ENCODE assay signal across 8 cellular contexts in genomic region chr11:32884770-32885384, GRCh38. TPM values are rescaled to one million over a fixed set of nuclear protein-coding genes. Genes with fewer than 3 reads are reported as not detected.
DNase-seq lines count a peak whose midpoint lies in the region; TF ChIP-seq lines count a peak whose summit lies in the region.

No MANE protein-coding gene starts in this region.

- peak; percentile 21 for DNase-seq in DMS 273 (lab: John Stamatoyannopoulos, UW; ENCODE audit: unreplicated experiment)
- no peak for DNase-seq in DMS 273 treated with DMSO at 0.1 percent for 48 hours (lab: John Stamatoyannopoulos, UW)
- no peak for DNase-seq in mammary epithelial cell
- no peak for DNase-seq in NCI-H226
- no peak for DNase-seq in anterior cingulate cortex (lab: John Stamatoyannopoulos, UW)
- no peak for DNase-seq in NCI-H2227 (lab: John Stamatoyannopoulos, UW; ENCODE audit: unreplicated experiment)

- TF ChIP-seq RAD21 in Ishikawa (IDR thresholded peaks at IDR 0.05; ENCODE audit: low read depth) (peak; percentile 42), neural cell (conservative IDR thresholded peaks at IDR 0.05) (peak; percentile 17)

- H3K27me3 ChIP-seq in mammary epithelial cell (ENCODE audit: insufficient read depth, low read length) (no peaks in the 10 kb centered on the region), neural cell (ENCODE audit: insufficient read depth, low read depth, low read length) (no peaks in the 10 kb centered on the region)

- H4K20me1 ChIP-seq in mammary epithelial cell (ENCODE audit: insufficient read depth, low read length), result no peaks in the 10 kb centered on the region
- no peaks in the 10 kb centered on the region for H4K20me1 ChIP-seq in neural cell (ENCODE audit: insufficient read depth)

- H3F3A ChIP-seq in neural cell (ENCODE audit: insufficient read depth, low read length, poor library complexity, severe bottlenecking), result no peaks in the 10 kb centered on the region

- H3K4me2 ChIP-seq in mammary epithelial cell (ENCODE audit: insufficient read depth, low read depth, low read length), result no peak overlapping the region
- no peak overlapping the region for H3K4me2 ChIP-seq in neural cell (ENCODE audit: low read length)

- no peak overlapping the region for H3K27ac ChIP-seq in mammary epithelial cell (ENCODE audit: insufficient read depth, low read depth, low read length)
- H3K27ac ChIP-seq in neural cell (ENCODE audit: low read length), result no peak overlapping the region

- no TSS peak for BruUV-seq in mammary epithelial cell (replicated peaks; lab: Mats Ljungman, UMichigan)

- H3K4me3 ChIP-seq in mammary epithelial cell (replicated peaks in 1 of 3; ENCODE audit: insufficient read depth in 1 of 3, low read depth in 2 of 3, low read length in 3 of 3), result no peak overlapping the region
- no peak overlapping the region for H3K4me3 ChIP-seq in neural cell (ENCODE audit: low read length)

- no peaks in the 10 kb centered on the region for H3K9me3 ChIP-seq in mammary epithelial cell (replicated peaks; ENCODE audit: insufficient read depth, low read length)
- no peaks in the 10 kb centered on the region for H3K9me3 ChIP-seq in neural cell (ENCODE audit: low read length)

- no peaks in the 10 kb centered on the region for H3K4me1 ChIP-seq in mammary epithelial cell (ENCODE audit: insufficient read depth, low read length)

- no peaks in the 10 kb centered on the region for H3K9me2 ChIP-seq in neural cell (ENCODE audit: insufficient read depth, low read length)

- in situ Hi-C loops in mammary epithelial cell (cut with MboI; ENCODE audit: low sequenced_read_pairs in 2 of 2), result no loop called here

- no peak overlapping the region for H2AFZ ChIP-seq in mammary epithelial cell (ENCODE audit: low read depth, low read length)
- no peak overlapping the region for H2AFZ ChIP-seq in neural cell (ENCODE audit: low read depth, low read length)

- TF ChIP-seq EP300 in Ishikawa (IDR thresholded peaks at IDR 0.05; ENCODE audit: borderline replicate concordance), result no peak
- no peak for TF ChIP-seq EP300 in neural cell (conservative IDR thresholded peaks at IDR 0.05; ENCODE audit: poor library complexity, severe bottlenecking)

- CTCF ChIA-PET in mammary epithelial cell (lab: Charles Lee; ENCODE audit: low non-redundant PET), result no interaction called here

- H3K9ac ChIP-seq in mammary epithelial cell (ENCODE audit: insufficient read depth, low read length) (no peak overlapping the region), neural cell (ENCODE audit: low read length) (no peak overlapping the region)

- dilution Hi-C loops in mammary epithelial cell (cut with HindIII; ENCODE audit: low sequenced_read_pairs), result no loop called here

- H3K36me3 ChIP-seq in mammary epithelial cell (ENCODE audit: insufficient read depth, low read length) (no peaks in the 10 kb centered on the region), neural cell (ENCODE audit: insufficient read depth, low read length) (no peaks in the 10 kb centered on the region)

- TF ChIP-seq CTCF in mammary epithelial cell (conservative IDR thresholded peaks at IDR 0.05 in 1 of 2, IDR thresholded peaks at IDR 0.05 in 1 of 2; ENCODE audit: extremely low read depth in 1 of 2, insufficient read depth in 1 of 2, low read depth in 1 of 2, low read length in 2 of 2) (peak; percentile 41 to 65), neural cell (IDR thresholded peaks at IDR 0.05; ENCODE audit: poor library complexity, severe bottlenecking) (peak; percentile 42)

- no peaks in the 10 kb centered on the region for H3K79me2 ChIP-seq in mammary epithelial cell (ENCODE audit: insufficient read depth, low read length)
- no peaks in the 10 kb centered on the region for H3K79me2 ChIP-seq in neural cell (replicated peaks; ENCODE audit: insufficient read depth, low read length)

- intact Hi-C loops in mammary epithelial cell (cut with micrococcal nuclease), result loop anchor here (2.0 to 5.0 kb wide), 4 partner anchors 53 to 180 kb away; no protein-coding TSS in a partner anchor

- 90% methylated on average over 3 of the region's 3 CpGs for WGBS in mammary epithelial cell (ENCODE audit: low coverage, missing lambda C conversion rate)

TF ChIP-seq in Ishikawa, 13 proteins besides CTCF, POLR2A, EP300 and RAD21:
- TF ChIP-seq USF1 (IDR thresholded peaks at IDR 0.05) (no peak), TCF12 (IDR thresholded peaks at IDR 0.05; ENCODE audit: low read depth) (no peak), MAX (IDR thresholded peaks at IDR 0.05) (no peak)

TF ChIP-seq in neural cell, 6 proteins besides CTCF, POLR2A, EP300 and RAD21:
- TF ChIP-seq EZH2 (IDR thresholded peaks at IDR 0.05; ENCODE audit: borderline replicate concordance, insufficient read depth, low read length, poor library complexity, severe bottlenecking) (no peak), POLR2AphosphoS5 (IDR thresholded peaks at IDR 0.05) (no peak), TAF1 (IDR thresholded peaks at IDR 0.05; ENCODE audit: low read depth) (no peak), REST (IDR thresholded peaks at IDR 0.05; ENCODE audit: borderline replicate concordance) (no peak), MXI1 (conservative IDR thresholded peaks at IDR 0.05; ENCODE audit: poor library complexity, severe bottlenecking) (no peak), SMC3 (conservative IDR thresholded peaks at IDR 0.05; ENCODE audit: poor library complexity) (no peak)

RNA-seq across cellular contexts. Expression of gene QSER1, which starts 7.7 kb away (rescaled TPM):
- 10 to 100 TPM; 23.7 to 33.2 TPM for total RNA-seq in mammary epithelial cell
- polyA plus RNA-seq in mammary epithelial cell, result 7.3 TPM
- 35.1 TPM for polyA minus RNA-seq in mammary epithelial cell
- 18.1 and 21.2 TPM in 2 replicates for polyA plus RNA-seq in neural cell
- polyA minus RNA-seq in neural cell, result 119 and 157 TPM in 2 replicates

RNA-seq across cellular contexts. Expression of gene PRRG4, which starts 55.1 kb away (rescaled TPM):
- total RNA-seq in mammary epithelial cell, result 10 to 100 TPM; 10.3 to 15.2 TPM
- polyA plus RNA-seq in mammary epithelial cell (7.0 TPM), neural cell (not detected in 2 replicates)
- polyA minus RNA-seq in mammary epithelial cell (14.9 TPM), neural cell (under 0.01 TPM in 1 of 2 replicates, not detected in the other)
